ENCODE assay signal across 26 cellular contexts in genomic region chr1:54080598-54081049, GRCh38.
"Had no signal": no experiment of that assay in that cellular context is flagged by ENCODE, and none has a peak within 500 bp of the region (broad histone marks: within the 10 kb centered on the region; RNA-seq: fewer than 3 reads in every experiment).

No MANE protein-coding gene starts in this region.

- H3K4me3 ChIP-seq: neural progenitor cell, testis, transverse colon had no signal

- H3K27ac ChIP-seq: brain microvascular endothelial cell, neural progenitor cell, testis, transverse colon, VCaP had no signal

- H3K27me3 ChIP-seq: brain microvascular endothelial cell, neural progenitor cell, testis, transverse colon had no signal

- H3K9me3 ChIP-seq: testis, transverse colon had no signal

- DNase-seq: activated CD4-positive, alpha-beta memory T cell treated with anti-CD3 and anti-CD28 coated beads for 36 hours; activated CD4-positive, alpha-beta T cell treated with anti-CD3 and anti-CD28 coated beads for 48 hours; activated CD8-positive, alpha-beta memory T cell treated with anti-CD3 and anti-CD28 coated beads, Interleukin-2, amount 50 U/mL, for 4 hours; activated gamma-delta T cell; activated naive CD4-positive, alpha-beta T cell treated with anti-CD3 and anti-CD28 coated beads, Interleukin-2, amount 50 U/mL, for 16 hours; activated T-cell treated with anti-CD3 and anti-CD28 coated beads, Interleukin-2, amount 50 U/mL, for 1 hour; amniotic stem cell; brain microvascular endothelial cell; caudate nucleus; foreskin fibroblast; head of caudate nucleus; hypothalamus; immature natural killer cell; kidney glomerular epithelial cell; natural killer cell; occipital lobe; stimulated activated CD4-positive, alpha-beta T cell treated with anti-CD3 and anti-CD28 coated beads, Interleukin-2, amount 100 ng/mL, for 48 hours; stimulated activated naive CD8-positive, alpha-beta T cell treated with anti-CD3 and anti-CD28 coated beads, Interleukin-15, Interleukin-2, amounts not matched to agents 100 U/mL and 50 U/mL, for 24 hours; testis; transverse colon had no signal

- FAIRE-seq: astrocyte, endothelial cell of umbilical vein had no signal

- H3K4me1 ChIP-seq: neural progenitor cell, testis had no signal

- H3K36me3 ChIP-seq: brain microvascular endothelial cell, neural progenitor cell, transverse colon had no signal

- ATAC-seq: activated CD4-positive, CD25-positive, alpha-beta regulatory T cell treated with anti-CD3 and anti-CD28 coated beads, Interleukin-2, amount 50 U/mL, for 24 hours; esophagus mucosa; natural killer cell; stimulated activated naive CD8-positive, alpha-beta T cell treated with anti-CD3 and anti-CD28 coated beads, Interleukin-15, Interleukin-2, amounts not matched to agents 100 U/mL and 50 U/mL, for 24 hours had no signal
